ENCODE assay signal across 8 cellular contexts in the genomic region with DNA sequence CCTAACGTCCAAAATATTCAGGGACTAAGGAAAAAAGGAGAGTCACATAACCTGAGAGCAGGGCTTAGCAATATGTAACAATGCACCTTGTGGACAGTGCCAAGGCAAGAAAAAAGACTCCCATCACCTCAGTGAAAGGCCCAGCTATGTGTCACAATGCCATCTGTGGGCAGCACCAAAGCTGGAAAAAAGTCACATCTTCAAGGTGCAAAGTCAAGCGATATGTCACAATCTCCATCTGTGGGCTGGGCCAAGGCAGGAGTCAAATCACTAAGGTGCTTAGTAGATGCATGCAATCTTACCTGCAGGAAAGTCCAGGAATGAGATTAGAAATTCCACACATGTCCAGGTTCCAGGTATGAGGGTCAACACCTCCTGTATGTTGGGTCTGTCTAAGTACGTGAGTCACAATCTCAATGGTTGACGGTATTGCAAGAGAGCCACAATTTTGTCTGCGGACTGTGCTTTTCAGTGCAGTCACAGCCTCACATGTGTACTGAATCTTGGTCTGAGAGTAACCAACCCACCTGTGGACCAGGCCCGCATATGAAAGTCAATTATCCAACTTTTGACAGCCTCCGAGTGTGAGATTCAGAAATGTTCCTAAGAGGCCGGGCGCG. TPM values are rescaled to one million over a fixed set of nuclear protein-coding genes. Genes with fewer than 3 reads are reported as not detected.
DNase-seq lines count a peak whose midpoint lies in the region; ATAC-seq and TF ChIP-seq lines count a peak whose summit lies in the region.

No MANE protein-coding gene starts in this region.

- H3K4me1 Mint-ChIP-seq in activated CD8-positive, alpha-beta memory T cell treated with anti-CD3 and anti-CD28 coated beads, Interleukin-2, amount 10 ng/mL, durations not matched to agents 7 days and 5 days = peaks cover 22% of the 10 kb centered on the region
- peaks cover 31% of the 10 kb centered on the region for H3K4me1 Mint-ChIP-seq in activated naive CD8-positive, alpha-beta T cell treated with anti-CD3 and anti-CD28 coated beads for 36 hours

- CTCF ChIA-PET in activated CD8-positive, alpha-beta memory T cell treated with anti-CD3 and anti-CD28 coated beads, Interleukin-2, amount 10 ng/mL, durations not matched to agents 7 days and 5 days (lab: Charles Lee) = interaction anchor here (1.0 to 1.4 kb wide), 2 partner anchors 13 to 83 kb away, joined by 4 to 7 read pairs; partner anchors contain the start of gene ZNF100

- H3K4me1 ChIP-seq in thoracic aorta (ENCODE audit: control insufficient read depth in 1 of 2, low read depth in 2 of 2) = peaks cover 0 to 7% of the 10 kb centered on the region in 2 donors

- H3K27ac Mint-ChIP-seq in activated CD8-positive, alpha-beta memory T cell treated with anti-CD3 and anti-CD28 coated beads, Interleukin-2, amount 10 ng/mL, durations not matched to agents 7 days and 5 days = peak overlapping the region; percentile 43
- H3K27ac Mint-ChIP-seq in activated naive CD8-positive, alpha-beta T cell treated with anti-CD3 and anti-CD28 coated beads for 36 hours = peak overlapping the region; percentile 61

- peak overlapping the region; percentile 86 for H3K4me3 ChIP-seq in kidney epithelial cell (ENCODE audit: low read depth, low read length)
- peak overlapping the region; percentile 84 for H3K4me3 ChIP-seq in thoracic aorta

- H3K27me3 Mint-ChIP-seq in activated CD8-positive, alpha-beta memory T cell treated with anti-CD3 and anti-CD28 coated beads, Interleukin-2, amount 10 ng/mL, durations not matched to agents 7 days and 5 days = no peaks in the 10 kb centered on the region
- no peaks in the 10 kb centered on the region for H3K27me3 Mint-ChIP-seq in activated naive CD8-positive, alpha-beta T cell treated with anti-CD3 and anti-CD28 coated beads for 36 hours

- H3K27me3 ChIP-seq in kidney epithelial cell (ENCODE audit: control insufficient read depth, insufficient read depth, low read length) (no peaks in the 10 kb centered on the region), thoracic aorta (replicated peaks; ENCODE audit: insufficient read depth) (no peaks in the 10 kb centered on the region)

- no peak overlapping the region for H3K27ac ChIP-seq in thoracic aorta

- H3K4me3 Mint-ChIP-seq in activated CD8-positive, alpha-beta memory T cell treated with anti-CD3 and anti-CD28 coated beads, Interleukin-2, amount 10 ng/mL, durations not matched to agents 7 days and 5 days = peak overlapping the region; percentile 86
- H3K4me3 Mint-ChIP-seq in activated naive CD8-positive, alpha-beta T cell treated with anti-CD3 and anti-CD28 coated beads for 36 hours = peak overlapping the region; percentile 92

- ATAC-seq in activated CD8-positive, alpha-beta memory T cell treated with anti-CD3 and anti-CD28 coated beads, Interleukin-2, amount 10 ng/mL, durations not matched to agents 7 days and 5 days = no peak
- no peak for ATAC-seq in thoracic aorta (ENCODE audit: insufficient number of reproducible peaks, low FRiP score, low read depth)
- no peak for ATAC-seq in GM18861 (IDR thresholded peaks at IDR 0.05; ENCODE audit: unreplicated experiment)
- no peak for ATAC-seq in GM19023 (IDR thresholded peaks at IDR 0.05; ENCODE audit: unreplicated experiment)

- H3K9me3 Mint-ChIP-seq in activated CD8-positive, alpha-beta memory T cell treated with anti-CD3 and anti-CD28 coated beads, Interleukin-2, amount 10 ng/mL, durations not matched to agents 7 days and 5 days (ENCODE audit: low read depth) = peaks cover 23% of the 10 kb centered on the region
- H3K9me3 Mint-ChIP-seq in activated naive CD8-positive, alpha-beta T cell treated with anti-CD3 and anti-CD28 coated beads for 36 hours = peaks cover 4% of the 10 kb centered on the region

- no peaks in the 10 kb centered on the region for H3K9me3 ChIP-seq in thoracic aorta

- TF ChIP-seq CTCF in kidney epithelial cell (IDR thresholded peaks at IDR 0.05; ENCODE audit: insufficient read depth, low read length, poor library complexity, severe bottlenecking) = no peak
- no peak for TF ChIP-seq CTCF in thoracic aorta (IDR thresholded peaks at IDR 0.05)

- H3K36me3 ChIP-seq in kidney epithelial cell (ENCODE audit: control insufficient read depth, insufficient read depth, low read length) (peaks cover 1% of the 10 kb centered on the region), thoracic aorta (no peaks in the 10 kb centered on the region)

- no peak for DNase-seq in activated CD8-positive, alpha-beta memory T cell treated with anti-CD3 and anti-CD28 coated beads, Interleukin-2, amount 10 ng/mL, durations not matched to agents 7 days and 5 days
- no peak for DNase-seq in activated CD8-positive, alpha-beta memory T cell treated with anti-CD3 and anti-CD28 coated beads, Interleukin-2, amount 50 U/mL, for 48 hours
- DNase-seq in activated naive CD8-positive, alpha-beta T cell treated with anti-CD3 and anti-CD28 coated beads for 36 hours = no peak
- DNase-seq in kidney epithelial cell (ENCODE audit: low read depth) (no peak), thoracic aorta (ENCODE audit: low spot score) (no peak), DMS153 treated with DMSO at 0.1 percent for 48 hours (lab: John Stamatoyannopoulos, UW; ENCODE audit: unreplicated experiment) (no peak)

- peaks cover 57% of the 10 kb centered on the region for H3K36me3 Mint-ChIP-seq in activated CD8-positive, alpha-beta memory T cell treated with anti-CD3 and anti-CD28 coated beads, Interleukin-2, amount 10 ng/mL, durations not matched to agents 7 days and 5 days
- peaks cover 46% of the 10 kb centered on the region for H3K36me3 Mint-ChIP-seq in activated naive CD8-positive, alpha-beta T cell treated with anti-CD3 and anti-CD28 coated beads for 36 hours

RNA-seq across cellular contexts. Expression of gene ZNF43, which starts 14.8 kb away (rescaled TPM):
- total RNA-seq in activated CD8-positive, alpha-beta memory T cell treated with anti-CD3 and anti-CD28 coated beads, Interleukin-2, amount 10 ng/mL, durations not matched to agents 7 days and 5 days = 10 to 100 TPM; 21.4 to 31.0 TPM
- total RNA-seq in activated naive CD8-positive, alpha-beta T cell treated with anti-CD3 and anti-CD28 coated beads for 36 hours = 10 to 100 TPM; 26.0 to 26.5 TPM
- 6.2 and 8.3 TPM in 2 replicates for total RNA-seq in kidney epithelial cell
- total RNA-seq in thoracic aorta = 10 to 100 TPM; 14.5 to 20.7 TPM
